14 cellular contexts compared by ENCODE assay signal in the genomic region with DNA sequence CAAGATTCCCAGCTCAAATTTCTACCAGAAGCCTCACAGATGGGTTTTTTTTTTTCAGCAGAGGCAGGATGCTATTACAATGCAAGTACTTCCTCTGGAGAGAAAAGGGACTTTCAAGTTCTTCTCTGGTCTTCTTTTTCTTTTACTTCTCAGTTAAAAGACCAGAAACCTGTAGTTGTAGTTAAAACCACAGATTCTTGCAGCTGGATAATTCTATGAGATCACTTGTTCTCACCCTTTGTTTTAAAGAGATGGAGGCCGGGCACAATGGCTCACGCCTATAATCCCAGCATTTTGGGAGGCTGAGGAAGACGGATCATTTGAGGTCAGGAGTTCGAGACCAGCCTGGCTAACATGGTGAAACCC. TPM values are rescaled to one million over a fixed set of nuclear protein-coding genes. Genes with fewer than 3 reads are reported as not detected.
DNase-seq lines count a peak whose midpoint lies in the region; ATAC-seq lines count a peak whose summit lies in the region.
"Had no signal": no experiment of that assay in that cellular context is flagged by ENCODE, and none has a peak within 500 bp of the region (broad histone marks: within the 10 kb centered on the region; RNA-seq: fewer than 3 reads in every experiment).

No MANE protein-coding gene starts in this region.

- H2AFZ ChIP-seq in mesenchymal stem cell (ENCODE audit: low read depth, low read length) = no peak overlapping the region

- H3K18ac ChIP-seq in mesenchymal stem cell (ENCODE audit: low read depth in 1 of 2, low read length in 2 of 2) = no peak overlapping the region

- peaks cover 11% of the 10 kb centered on the region for H3K27me3 Mint-ChIP-seq in activated T-cell treated with anti-CD3 and anti-CD28 coated beads, Interleukin-2, amount 50 U/mL, for 4 hours (ENCODE audit: low read depth)
- H3K27me3 Mint-ChIP-seq: brain had no signal

- H3K79me1 ChIP-seq in mesenchymal stem cell (replicated peaks; ENCODE audit: low read length, poor library complexity, severe bottlenecking) = no peaks in the 10 kb centered on the region

- 100% methylated on average over 4 of the region's 4 CpGs for WGBS in mesenchymal stem cell

- H3K36me3 ChIP-seq in mesenchymal stem cell (ENCODE audit: control insufficient read depth in 1 of 2, insufficient read depth in 2 of 2, low read depth in 1 of 2, low read length in 2 of 2) = no peaks in the 10 kb centered on the region

- no peaks in the 10 kb centered on the region for H3K4me1 Mint-ChIP-seq in activated T-cell treated with anti-CD3 and anti-CD28 coated beads, Interleukin-2, amount 50 U/mL, for 4 hours (ENCODE audit: low read depth)
- H3K4me1 Mint-ChIP-seq: CD4-positive, alpha-beta memory T cell; memory B cell had no signal

- H2BK15ac ChIP-seq in mesenchymal stem cell (ENCODE audit: low read depth, poor library complexity, severe bottlenecking) = no peak overlapping the region

- no peak overlapping the region for H4K91ac ChIP-seq in mesenchymal stem cell (ENCODE audit: low read length)

- H4K8ac ChIP-seq in mesenchymal stem cell (ENCODE audit: low read length) = no peak overlapping the region

- H3K27ac ChIP-seq in mesenchymal stem cell (ENCODE audit: low read length, poor library complexity, severe bottlenecking) = no peak overlapping the region
- H3K27ac ChIP-seq: dorsolateral prefrontal cortex had no signal

- H3K9me3 ChIP-seq in mesenchymal stem cell (ENCODE audit: control insufficient read depth, low read length) = no peaks in the 10 kb centered on the region

- H3K4me1 ChIP-seq in mesenchymal stem cell (ENCODE audit: control insufficient read depth, insufficient read depth, low read depth, low read length) = no peaks in the 10 kb centered on the region

- H3K4me3 Mint-ChIP-seq in activated T-cell treated with anti-CD3 and anti-CD28 coated beads, Interleukin-2, amount 50 U/mL, for 4 hours = no peak overlapping the region
- H3K4me3 Mint-ChIP-seq: activated CD4-positive, alpha-beta memory T cell treated with anti-CD3 and anti-CD28 coated beads for 36 hours; brain; CD4-positive, alpha-beta memory T cell; memory B cell had no signal

- DNase-seq in mesenchymal stem cell (no peak), Kasumi-1 (lab: John Stamatoyannopoulos, UW) (no peak), AG08396 (ENCODE audit: low spot score) (no peak)
- DNase-seq in activated T-cell treated with anti-CD3 and anti-CD28 coated beads, Interleukin-2, amount 50 U/mL, for 4 hours = no peak
- DNase-seq: activated CD4-positive, alpha-beta memory T cell treated with anti-CD3 and anti-CD28 coated beads for 36 hours; activated gamma-delta T cell treated with Interleukin-2 at 50 U/mL for 16 hours; CD4-positive, alpha-beta memory T cell; dorsolateral prefrontal cortex; SHP77 treated with DMSO at 0.1 percent for 48 hours had no signal

- H3K4me3 ChIP-seq in mesenchymal stem cell (ENCODE audit: insufficient read depth in 1 of 2, low read depth in 1 of 2, low read length in 2 of 2) = no peak overlapping the region
- H3K4me3 ChIP-seq: dorsolateral prefrontal cortex had no signal

- H2BK12ac ChIP-seq in mesenchymal stem cell (ENCODE audit: low read length in 2 of 2) = no peak overlapping the region

- no peaks in the 10 kb centered on the region for H3K27me3 ChIP-seq in mesenchymal stem cell (ENCODE audit: control insufficient read depth in 1 of 2, insufficient read depth in 1 of 2, low read length in 2 of 2)
- H3K27me3 ChIP-seq: dorsolateral prefrontal cortex had no signal

- H3K23ac ChIP-seq in mesenchymal stem cell (ENCODE audit: low read length in 2 of 2) = no peak overlapping the region

- H3K36me3 Mint-ChIP-seq in activated T-cell treated with anti-CD3 and anti-CD28 coated beads, Interleukin-2, amount 50 U/mL, for 4 hours (ENCODE audit: insufficient read depth) = no peaks in the 10 kb centered on the region
- H3K36me3 Mint-ChIP-seq: activated CD4-positive, alpha-beta memory T cell treated with anti-CD3 and anti-CD28 coated beads for 36 hours; brain; CD4-positive, alpha-beta memory T cell; memory B cell had no signal

- no peak overlapping the region for H2BK5ac ChIP-seq in mesenchymal stem cell (ENCODE audit: low read depth, low read length, poor library complexity, severe bottlenecking)

- H3K4me2 ChIP-seq in mesenchymal stem cell (ENCODE audit: low read length, poor library complexity, severe bottlenecking) = no peak overlapping the region

- no peak overlapping the region for H3K14ac ChIP-seq in mesenchymal stem cell (ENCODE audit: low read length in 2 of 2)

- H2BK120ac ChIP-seq in mesenchymal stem cell (ENCODE audit: low read depth, low read length) = no peak overlapping the region

- no peaks in the 10 kb centered on the region for H3K9me3 Mint-ChIP-seq in activated T-cell treated with anti-CD3 and anti-CD28 coated beads, Interleukin-2, amount 50 U/mL, for 4 hours
- H3K9me3 Mint-ChIP-seq: activated CD4-positive, alpha-beta memory T cell treated with anti-CD3 and anti-CD28 coated beads for 36 hours; brain; CD4-positive, alpha-beta memory T cell; memory B cell had no signal

- peak; percentile 92 for ATAC-seq in GM19025 (IDR thresholded peaks at IDR 0.05; ENCODE audit: low read depth, unreplicated experiment)
- ATAC-seq in GM21717 (IDR thresholded peaks at IDR 0.05; ENCODE audit: unreplicated experiment) = peak; percentile 73
- ATAC-seq in HG03097 (IDR thresholded peaks at IDR 0.05; ENCODE audit: low FRiP score, unreplicated experiment) = peak; percentile 73
- ATAC-seq in activated T-cell treated with anti-CD3 and anti-CD28 coated beads, Interleukin-2, amount 50 U/mL, for 4 hours = no peak

- no peak overlapping the region for H3K4ac ChIP-seq in mesenchymal stem cell (ENCODE audit: low read depth in 1 of 2, low read length in 2 of 2)

- no peak overlapping the region for H2AK5ac ChIP-seq in mesenchymal stem cell (ENCODE audit: low read length, severe bottlenecking)

- no peak overlapping the region for H3K9ac ChIP-seq in mesenchymal stem cell (ENCODE audit: low read length)

RNA-seq across cellular contexts. Expression of gene OVCH1, which starts 47.6 kb away (rescaled TPM):
- 0.26 TPM for polyA plus RNA-seq in mesenchymal stem cell (2013, experiment 1 of 2)
- polyA plus RNA-seq in mesenchymal stem cell (2013, experiment 2 of 2) = 0.14 TPM
- not detected for total RNA-seq in activated T-cell treated with anti-CD3 and anti-CD28 coated beads, Interleukin-2, amount 50 U/mL, for 4 hours
- total RNA-seq: activated CD4-positive, alpha-beta memory T cell treated with anti-CD3 and anti-CD28 coated beads for 36 hours; CD4-positive, alpha-beta memory T cell had no signal
- polyA plus RNA-seq: CD4-positive, alpha-beta memory T cell had no signal

Comparison
In these comparisons a context has a peak if more than half of its experiments do, and no peak if none do; other contexts are left out.
1. ATAC-seq: peak in GM19025 (single experiment), GM21717 (single experiment) and HG03097 (single experiment); none in activated T-cell treated with anti-CD3 and anti-CD28 coated beads, Interleukin-2, amount 50 U/mL, for 4 hours (0 of 2).